Comparison of ENCODE assay signal across 32 cellular contexts in the genomic region with DNA sequence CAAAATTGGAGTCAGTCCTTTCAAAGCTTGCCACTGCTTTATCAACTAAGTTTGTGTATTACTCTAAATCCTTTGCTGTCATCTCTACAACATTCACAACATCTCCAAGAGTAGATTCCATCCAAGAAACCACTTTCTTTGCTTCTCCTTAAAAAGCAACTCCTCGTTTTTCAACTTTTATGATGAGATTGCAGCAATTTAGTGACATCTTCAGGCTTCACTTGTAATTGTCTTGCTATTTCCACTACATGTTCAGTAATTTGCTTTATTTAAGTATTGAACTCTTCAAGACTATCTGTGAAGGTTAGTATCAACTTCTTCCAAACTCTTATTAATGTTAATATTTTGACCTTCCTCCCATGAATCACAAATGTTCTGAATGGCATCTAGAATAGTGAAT.
DNase-seq lines count a peak whose midpoint lies in the region; ATAC-seq and TF ChIP-seq lines count a peak whose summit lies in the region.
"Had no signal": no experiment of that assay in that cellular context is flagged by ENCODE, and none has a peak within 500 bp of the region (broad histone marks: within the 10 kb centered on the region; RNA-seq: fewer than 3 reads in every experiment).

No MANE protein-coding gene starts in this region.

- H3K36me3 ChIP-seq in adipocyte (ENCODE audit: control insufficient read depth, insufficient read depth, low read length, severe bottlenecking) = no peaks in the 10 kb centered on the region
- no peaks in the 10 kb centered on the region for H3K36me3 ChIP-seq in Caco-2 (ENCODE audit: control insufficient read depth, insufficient read depth, low read length)
- no peaks in the 10 kb centered on the region for H3K36me3 ChIP-seq in trophoblast cell (ENCODE audit: control insufficient read depth in 1 of 2, insufficient read depth in 2 of 2, low read length in 2 of 2)
- H3K36me3 ChIP-seq: esophagus muscularis mucosa, gastrocnemius medialis, lower lobe of right lung, tibial nerve had no signal

- H4K91ac ChIP-seq in trophoblast cell (ENCODE audit: low read depth, low read length) = no peak overlapping the region

- H3K18ac ChIP-seq in trophoblast cell (ENCODE audit: low read length) = no peak overlapping the region

- peaks cover 31% of the 10 kb centered on the region for H3K9me3 Mint-ChIP-seq in Caco-2 (ENCODE audit: unreplicated experiment)

- no peak overlapping the region for H3K4ac ChIP-seq in trophoblast cell (ENCODE audit: low read depth, low read length)

- H3K4me3 ChIP-seq in adipocyte (ENCODE audit: low read length) (no peak overlapping the region), Caco-2 (ENCODE audit: low read depth, low read length) (no peak overlapping the region), trophoblast cell (ENCODE audit: low read depth, low read length) (no peak overlapping the region)
- H3K4me3 ChIP-seq: esophagus muscularis mucosa, gastrocnemius medialis, K562, lower lobe of right lung, mucosa of descending colon, tibial nerve had no signal

- no peaks in the 10 kb centered on the region for H3K79me1 ChIP-seq in trophoblast cell (ENCODE audit: low read length)

- intact Hi-C loops in Caco-2 (cut with micrococcal nuclease; ENCODE audit: unreplicated experiment) = no loop called here

- H3K4me2 ChIP-seq in trophoblast cell (ENCODE audit: low read length) = no peak overlapping the region

- no peak overlapping the region for H2AFZ ChIP-seq in trophoblast cell (ENCODE audit: insufficient read depth, low read length, poor library complexity)

- no peak for ATAC-seq in foreskin keratinocyte
- ATAC-seq: activated CD8-positive, alpha-beta memory T cell treated with anti-CD3 and anti-CD28 coated beads, Interleukin-2, amount 10 ng/mL, durations not matched to agents 7 days and 5 days; activated T-cell treated with anti-CD3 and anti-CD28 coated beads, Interleukin-2, amount 50 U/mL, for 4 hours; gastrocnemius medialis; K562; lower lobe of right lung; mucosa of descending colon; natural killer cell; Panc1 had no signal

- no peak overlapping the region for H3K4me3 Mint-ChIP-seq in Caco-2 (ENCODE audit: unreplicated experiment)
- H3K4me3 Mint-ChIP-seq: activated CD8-positive, alpha-beta memory T cell treated with anti-CD3 and anti-CD28 coated beads, Interleukin-2, amount 10 ng/mL, durations not matched to agents 7 days and 5 days; activated T-cell treated with anti-CD3 and anti-CD28 coated beads, Interleukin-2, amount 50 U/mL, for 4 hours; HFFc6; natural killer cell had no signal

- DNase-seq in adipocyte (ENCODE audit: low read depth) (peak; percentile 4), foreskin keratinocyte (no peak), Caco-2 (no peak), trophoblast cell (no peak), NCI-H510A (lab: John Stamatoyannopoulos, UW) (no peak)
- DNase-seq: activated CD4-positive, alpha-beta T cell treated with anti-CD3 and anti-CD28 coated beads, Interleukin-2, amount 50 U/mL, for 1 hour; activated CD4-positive, CD25-positive, alpha-beta regulatory T cell; activated CD8-positive, alpha-beta memory T cell treated with anti-CD3 and anti-CD28 coated beads, Interleukin-2, amount 10 ng/mL, durations not matched to agents 7 days and 5 days; activated gamma-delta T cell treated with Interleukin-2 at 50 U/mL for 16 hours; activated T-cell treated with anti-CD3 and anti-CD28 coated beads, Interleukin-2, amount 50 U/mL, for 4 hours; C1 segment of cervical spinal cord; Calu3; gastrocnemius medialis; HFFc6; kidney glomerular epithelial cell; lower lobe of right lung; mucosa of descending colon; natural killer cell; NCI-H1417 treated with DMSO at 0.1 percent for 48 hours; NCI-H2081; NCI-H2227 treated with DMSO at 0.1 percent for 48 hours; NCI-H526 treated with DMSO at 0.1 percent for 48 hours; occipital lobe; SHP77 treated with DMSO at 0.1 percent for 48 hours; stimulated activated CD4-positive, alpha-beta T cell treated with anti-CD3 and anti-CD28 coated beads, Interleukin-15, amount 100 ng/mL, for 24 hours; stimulated activated CD4-positive, alpha-beta T cell treated with anti-CD3 and anti-CD28 coated beads, Interleukin-4, amount 100 ng/mL, for 4 hours had no signal

- H3K4me1 ChIP-seq in adipocyte (ENCODE audit: control insufficient read depth, insufficient read depth, low read length) (no peaks in the 10 kb centered on the region), foreskin keratinocyte (no peaks in the 10 kb centered on the region), Caco-2 (no peaks in the 10 kb centered on the region), trophoblast cell (ENCODE audit: control insufficient read depth in 1 of 2, insufficient read depth in 2 of 2, low read length in 2 of 2) (no peaks in the 10 kb centered on the region)
- H3K4me1 ChIP-seq: esophagus muscularis mucosa, gastrocnemius medialis, lower lobe of right lung, tibial nerve had no signal

- TF ChIP-seq CTCF in C4-2B (conservative IDR thresholded peaks at IDR 0.05) = peak; percentile 31
- TF ChIP-seq CTCF in LNCAP (IDR thresholded peaks at IDR 0.05) = peak; percentile 8; the same call in 1 of the 2 replicates
- TF ChIP-seq CTCF in foreskin keratinocyte (conservative IDR thresholded peaks at IDR 0.05) = peak; percentile 15
- TF ChIP-seq CTCF in Caco-2 (IDR thresholded peaks at IDR 0.05; ENCODE audit: insufficient read depth in 1 of 2, low read depth in 1 of 2, low read length in 1 of 2, severe bottlenecking in 1 of 2, unreplicated experiment in 1 of 2) = no peak

- WGBS in trophoblast cell (ENCODE audit: extremely low coverage, insufficient coverage, insufficient read length) = no CpG with 5 or more reads among the region's 1 CpG

- no peaks in the 10 kb centered on the region for H3K27me3 Mint-ChIP-seq in Caco-2 (ENCODE audit: insufficient read depth, unreplicated experiment)
- H3K27me3 Mint-ChIP-seq: activated CD8-positive, alpha-beta memory T cell treated with anti-CD3 and anti-CD28 coated beads, Interleukin-2, amount 10 ng/mL, durations not matched to agents 7 days and 5 days had no signal

- H2AK5ac ChIP-seq in trophoblast cell (ENCODE audit: low read length) = no peak overlapping the region

- H3K27me3 ChIP-seq in adipocyte (replicated peaks; ENCODE audit: control insufficient read depth, insufficient read depth, low read length) = no peaks in the 10 kb centered on the region
- no peaks in the 10 kb centered on the region for H3K27me3 ChIP-seq in foreskin keratinocyte
- no peaks in the 10 kb centered on the region for H3K27me3 ChIP-seq in Caco-2 (replicated peaks; ENCODE audit: control insufficient read depth, insufficient read depth, low read length)
- H3K27me3 ChIP-seq in trophoblast cell (ENCODE audit: insufficient read depth, low read length) = no peaks in the 10 kb centered on the region
- H3K27me3 ChIP-seq: esophagus muscularis mucosa, gastrocnemius medialis, tibial nerve had no signal

- no peak overlapping the region for H4K8ac ChIP-seq in trophoblast cell (ENCODE audit: low read depth, low read length)

- BruUV-seq in Caco-2 (replicated peaks; lab: Mats Ljungman, UMichigan) = no TSS peak

- H3K27ac ChIP-seq in C4-2B (no peak overlapping the region), foreskin keratinocyte (no peak overlapping the region), trophoblast cell (ENCODE audit: low read depth, low read length) (no peak overlapping the region)
- H3K27ac ChIP-seq: esophagus muscularis mucosa, gastrocnemius medialis, lower lobe of right lung, tibial nerve had no signal

- no peak overlapping the region for H3K9ac ChIP-seq in adipocyte (ENCODE audit: low read length)
- no peak overlapping the region for H3K9ac ChIP-seq in trophoblast cell (ENCODE audit: low read length)

- H3K9me3 ChIP-seq in adipocyte (ENCODE audit: control insufficient read depth, low read length) (no peaks in the 10 kb centered on the region), Caco-2 (no peaks in the 10 kb centered on the region), trophoblast cell (ENCODE audit: insufficient read depth, low read depth, low read length) (no peaks in the 10 kb centered on the region)
- H3K9me3 ChIP-seq: gastrocnemius medialis, lower lobe of right lung, mucosa of descending colon had no signal

- no peak overlapping the region for H2BK120ac ChIP-seq in trophoblast cell (ENCODE audit: insufficient read depth, low read length, poor library complexity)

- H3K4me1 Mint-ChIP-seq in Caco-2 (ENCODE audit: low read depth, unreplicated experiment) = no peaks in the 10 kb centered on the region
- H3K4me1 Mint-ChIP-seq: activated CD8-positive, alpha-beta memory T cell treated with anti-CD3 and anti-CD28 coated beads, Interleukin-2, amount 10 ng/mL, durations not matched to agents 7 days and 5 days; natural killer cell had no signal

- no peak overlapping the region for H3K23ac ChIP-seq in trophoblast cell (ENCODE audit: low read length)

- no peaks in the 10 kb centered on the region for H3K79me2 ChIP-seq in trophoblast cell (ENCODE audit: control insufficient read depth, insufficient read depth, low read length, poor library complexity)

- no peak overlapping the region for H4K12ac ChIP-seq in trophoblast cell (ENCODE audit: low read depth, low read length)

- H2BK12ac ChIP-seq in trophoblast cell (ENCODE audit: low read length) = no peak overlapping the region

- H2BK5ac ChIP-seq in trophoblast cell (ENCODE audit: low read depth, low read length, poor library complexity) = no peak overlapping the region

- POLR2A ChIA-PET in Caco-2 (lab: Charles Lee) = no interaction called here

- H3K14ac ChIP-seq in trophoblast cell (ENCODE audit: low read length) = no peak overlapping the region

- H3K36me3 Mint-ChIP-seq in Caco-2 (ENCODE audit: insufficient read depth, unreplicated experiment) = no peaks in the 10 kb centered on the region
- H3K36me3 Mint-ChIP-seq: activated CD8-positive, alpha-beta memory T cell treated with anti-CD3 and anti-CD28 coated beads, Interleukin-2, amount 10 ng/mL, durations not matched to agents 7 days and 5 days had no signal

- no peak overlapping the region for H3K27ac Mint-ChIP-seq in Caco-2 (ENCODE audit: unreplicated experiment)
- H3K27ac Mint-ChIP-seq: activated CD8-positive, alpha-beta memory T cell treated with anti-CD3 and anti-CD28 coated beads, Interleukin-2, amount 10 ng/mL, durations not matched to agents 7 days and 5 days; HFFc6; natural killer cell had no signal

- CTCF ChIA-PET in Caco-2 (lab: Charles Lee) = no interaction called here

Comparison
In these comparisons a context has a peak if more than half of its experiments do, and no peak if none do; other contexts are left out.
1. CTCF ChIP-seq: peak in C4-2B (single experiment), LNCAP (single experiment) and foreskin keratinocyte (single experiment); none in Caco-2 (0 of 2).